ENCODE assay signal across 1 cellular context in genomic region chr20:62382306-62383198, GRCh38.
TF ChIP-seq lines count a peak whose summit lies in the region.

No MANE protein-coding gene starts in this region.

TF ChIP-seq in HEK293, 187 proteins besides CTCF, POLR2A, EP300 and RAD21 (continued from another document and continues in another):
- TF ChIP-seq ZNF561 (tag by site-specific recombination; IDR thresholded peaks at IDR 0.05; ENCODE audit: borderline replicate concordance) (peak; percentile 93; the same call in 1 of the 2 replicates), ZNF501 (tag by site-specific recombination; IDR thresholded peaks at IDR 0.05) (no peak), ZNF837 (tag by site-specific recombination; IDR thresholded peaks at IDR 0.05) (no peak), ATF2 (tag by site-specific recombination; IDR thresholded peaks at IDR 0.05; ENCODE audit: low read depth) (no peak), ZNF518A (tag by site-specific recombination; conservative IDR thresholded peaks at IDR 0.05; ENCODE audit: low read depth) (no peak), ZNF514 (tag by site-specific recombination; IDR thresholded peaks at IDR 0.05) (no peak), ZNF280C (tag by site-specific recombination; IDR thresholded peaks at IDR 0.05) (no peak), ZNF558 (tag by site-specific recombination; IDR thresholded peaks at IDR 0.05) (no peak), ZSCAN30 (tag by site-specific recombination; IDR thresholded peaks at IDR 0.05) (peak; percentile 67), KLF16 (tag by site-specific recombination; IDR thresholded peaks at IDR 0.05) (peak; percentile 63), ZBTB6 (tag by site-specific recombination; IDR thresholded peaks at IDR 0.05) (no peak), ZBTB26 (tag by site-specific recombination; optimal IDR thresholded peaks at IDR 0.05) (no peak), PRDM10 (tag by site-specific recombination; IDR thresholded peaks at IDR 0.05) (peak; percentile 56), ZNF366 (tag by site-specific recombination; conservative IDR thresholded peaks at IDR 0.05) (0 out of 2 replicates have a peak, but pooled peaks have one; percentile 18), WT1 (tag by site-specific recombination; IDR thresholded peaks at IDR 0.05) (no peak), ZXDB (tag by site-specific recombination; IDR thresholded peaks at IDR 0.05) (peak; percentile 44), SCRT2 (tag by site-specific recombination; IDR thresholded peaks at IDR 0.05) (no peak), ZNF248 (tag by site-specific recombination; IDR thresholded peaks at IDR 0.05) (no peak), KLF17 (tag by site-specific recombination; IDR thresholded peaks at IDR 0.05) (peak; percentile 41; the same call in 1 of the 2 replicates), ZBTB8A (tag by site-specific recombination; IDR thresholded peaks at IDR 0.05) (no peak), ZNF830 (tag by site-specific recombination; IDR thresholded peaks at IDR 0.05; ENCODE audit: low read depth) (no peak), ZNF350 (tag by site-specific recombination; IDR thresholded peaks at IDR 0.05) (no peak), ZNF112 (tag by site-specific recombination; IDR thresholded peaks at IDR 0.05) (no peak), ZNF692 (tag by site-specific recombination; IDR thresholded peaks at IDR 0.05) (peak; percentile 38; the same call in 1 of the 2 replicates), ZNF654 (tag by site-specific recombination; IDR thresholded peaks at IDR 0.05; ENCODE audit: low read depth) (peak; percentile 82), ZNF394 (tag by site-specific recombination; IDR thresholded peaks at IDR 0.05; ENCODE audit: borderline replicate concordance) (no peak), ZNF223 (tag by site-specific recombination; IDR thresholded peaks at IDR 0.05) (no peak), SP7 (tag by site-specific recombination; IDR thresholded peaks at IDR 0.05) (peak; percentile 46; the same call in 1 of the 2 replicates), ZBTB10 (tag by site-specific recombination; IDR thresholded peaks at IDR 0.05) (peak; percentile 16; the same call in 1 of the 2 replicates), GLIS1 (tag by site-specific recombination; IDR thresholded peaks at IDR 0.05) (peak; percentile 44), ZNF148 (tag by site-specific recombination; IDR thresholded peaks at IDR 0.05; ENCODE audit: borderline replicate concordance) (no peak), ZNF677 (tag by site-specific recombination; IDR thresholded peaks at IDR 0.05) (no peak)
